21 cellular contexts compared by ENCODE assay signal in the genomic region with DNA sequence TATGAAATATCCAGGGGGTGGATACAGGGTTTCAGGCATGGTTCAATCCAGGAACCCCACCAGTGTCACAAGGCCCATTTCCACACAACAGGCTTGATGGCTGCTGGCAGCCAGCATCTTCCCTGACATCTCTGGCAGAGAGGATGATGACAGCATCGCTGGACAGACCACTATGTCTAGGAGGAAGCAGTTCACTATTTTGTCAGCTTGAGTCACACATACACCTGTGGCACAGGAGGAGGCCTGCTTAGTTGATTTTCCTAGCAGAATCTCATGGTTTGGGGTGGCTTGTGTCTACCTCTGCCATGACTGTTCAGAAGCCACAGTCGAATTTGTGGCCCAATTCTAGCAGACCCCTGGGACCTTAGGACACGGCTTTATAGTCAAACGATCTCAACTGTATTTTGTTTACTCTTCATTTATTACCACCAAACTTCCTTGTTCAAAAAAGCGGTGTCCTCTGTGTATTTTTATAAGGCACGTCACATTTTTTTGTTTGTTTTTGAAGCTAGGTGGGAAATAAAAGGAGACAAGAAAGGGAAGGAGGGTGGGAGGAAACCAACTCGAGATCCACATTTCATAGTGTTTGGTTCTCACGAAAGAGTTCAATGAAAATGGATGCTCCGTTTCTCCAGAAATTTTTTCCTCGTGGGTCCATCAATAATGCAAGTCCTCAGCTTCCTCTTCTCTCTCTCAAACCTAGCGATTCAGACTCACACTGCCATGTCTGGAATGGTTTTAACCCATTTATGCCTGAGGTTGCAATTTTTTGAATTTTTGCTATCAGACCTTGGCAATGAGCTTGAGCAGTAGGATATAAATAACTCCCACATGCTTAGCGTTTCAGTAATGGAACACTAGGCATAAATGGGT.
DNase-seq lines count a peak whose midpoint lies in the region; ATAC-seq, FAIRE-seq and TF ChIP-seq lines count a peak whose summit lies in the region.
"Had no signal": no experiment of that assay in that cellular context is flagged by ENCODE, and none has a peak within 500 bp of the region (broad histone marks: within the 10 kb centered on the region; RNA-seq: fewer than 3 reads in every experiment).

No MANE protein-coding gene starts in this region.

- WGBS in A549 (ENCODE audit: missing lambda C conversion rate) = 37% methylated on average over 12 of the region's 12 CpGs

- no peak overlapping the region for H3K4me3 ChIP-seq in A549
- H3K4me3 ChIP-seq: body of pancreas, left lung had no signal

- peaks cover 12% of the 10 kb centered on the region for H3K4me1 ChIP-seq in A549
- H3K4me1 ChIP-seq: body of pancreas had no signal

- FAIRE-seq in A549 (lab: Jason Lieb, UNC) = no peak
- FAIRE-seq: colon had no signal

- CTCF ChIA-PET in A549 (lab: Yijun Ruan, JAX) = interaction anchor here (0.8 kb wide), 1 partner anchor 665 kb away, joined by 3 read pairs; no protein-coding TSS in a partner anchor
- CTCF ChIA-PET in Calu3 (lab: Charles Lee) = no interaction called here

- no peak for TF ChIP-seq RAD21 in A549 (conservative IDR thresholded peaks at IDR 0.05 in 1 of 2, IDR thresholded peaks at IDR 0.05 in 1 of 2)

- no peak for TF ChIP-seq EP300 in A549 (IDR thresholded peaks at IDR 0.05)

- TF ChIP-seq POLR2A in A549 (IDR thresholded peaks at IDR 0.05; ENCODE audit: low read length) = no peak

- no peaks in the 10 kb centered on the region for H3K9me3 ChIP-seq in A549
- H3K9me3 ChIP-seq: body of pancreas, left lung had no signal

- intact Hi-C loops in Calu3 (cut with micrococcal nuclease; ENCODE audit: unreplicated experiment) = no loop called here

- TF ChIP-seq CTCF in A549 (IDR thresholded peaks at IDR 0.05) = no peak
- no peak for TF ChIP-seq CTCF in Calu3 (IDR thresholded peaks at IDR 0.05; ENCODE audit: unreplicated experiment)

- peak overlapping the region; percentile 27; the same call in 2 of the 3 replicates for H3K4me2 ChIP-seq in A549

- peak in 1 of 2 experiments; percentile 49 for DNase-seq in A549 (ENCODE audit: low read depth in 1 of 2, low spot score in 1 of 2)
- peak; percentile 21 for DNase-seq in Calu3
- peak; percentile 10 for DNase-seq in OCI-M1 (lab: John Stamatoyannopoulos, UW)
- DNase-seq in epithelial cell of prostate (ENCODE audit: low read depth, low spot score) = peak; percentile 12
- no peak for DNase-seq in HT-29 (ENCODE audit: low spot score)
- no peak for DNase-seq in DMS 273 (lab: John Stamatoyannopoulos, UW; ENCODE audit: unreplicated experiment)
- DNase-seq in stimulated activated CD4-positive, alpha-beta T cell treated with anti-CD3 and anti-CD28 coated beads, Interleukin-1b, Interleukin-23, amount 100 ng/mL, for 48 hours = no peak
- DNase-seq: activated CD4-positive, alpha-beta T cell treated with anti-CD3 and anti-CD28 coated beads, Interleukin-2, amount 10 ng/mL, durations not matched to agents 7 days and 5 days; body of pancreas; CD4-positive, alpha-beta memory T cell; Kasumi-1; left lung; NCI-H446; stimulated activated CD4-positive, alpha-beta T cell treated with anti-CD3 and anti-CD28 coated beads, Interleukin-2, amount 100 ng/mL, for 24 hours; stimulated activated naive CD4-positive, alpha-beta T cell treated with Interleukin-2 at 50 U/mL for 16 hours had no signal

- BruUV-seq in Calu3 (replicated peaks; lab: Mats Ljungman, UMichigan) = no TSS peak

- no peak overlapping the region for H3K4me3 Mint-ChIP-seq in Calu3 (ENCODE audit: low read depth, unreplicated experiment)
- H3K4me3 Mint-ChIP-seq: activated CD4-positive, alpha-beta T cell treated with anti-CD3 and anti-CD28 coated beads, Interleukin-2, amount 10 ng/mL, durations not matched to agents 7 days and 5 days; CD4-positive, alpha-beta memory T cell; H9; mesothelial cell of epicardium; nephron had no signal

- POLR2A ChIA-PET in A549 (lab: Yijun Ruan, JAX) = no interaction called here

- no peak overlapping the region for H3K27ac Mint-ChIP-seq in Calu3 (ENCODE audit: unreplicated experiment)
- H3K27ac Mint-ChIP-seq: activated CD4-positive, alpha-beta T cell treated with anti-CD3 and anti-CD28 coated beads, Interleukin-2, amount 10 ng/mL, durations not matched to agents 7 days and 5 days; CD4-positive, alpha-beta memory T cell; H9; mesothelial cell of epicardium; nephron; progenitor cell of endocrine pancreas had no signal

- no peaks in the 10 kb centered on the region for H3K36me3 Mint-ChIP-seq in Calu3 (ENCODE audit: insufficient read depth, unreplicated experiment)
- H3K36me3 Mint-ChIP-seq: CD4-positive, alpha-beta memory T cell; mesothelial cell of epicardium had no signal

- peaks cover 56% of the 10 kb centered on the region for H3K27me3 Mint-ChIP-seq in Calu3 (ENCODE audit: unreplicated experiment)

- H3K4me1 Mint-ChIP-seq in Calu3 (ENCODE audit: low read depth, unreplicated experiment) = peaks cover 7% of the 10 kb centered on the region
- H3K4me1 Mint-ChIP-seq: H9 had no signal

- ATAC-seq in A549 = peak in 1 of 2 experiments; percentile 37; a peak in 2 of 6 replicates
- ATAC-seq in HG02884 (IDR thresholded peaks at IDR 0.05; ENCODE audit: unreplicated experiment) = no peak
- ATAC-seq: body of pancreas, left lung had no signal

- H3K27ac ChIP-seq in A549 (peak overlapping the region in 1 of 2 experiments; percentile 50; a peak in 2 of 6 replicates), epithelial cell of prostate (no peak overlapping the region)
- H3K27ac ChIP-seq: body of pancreas, left lung had no signal

- no peaks in the 10 kb centered on the region for H3K9me3 Mint-ChIP-seq in Calu3 (ENCODE audit: low read depth, unreplicated experiment)
- H3K9me3 Mint-ChIP-seq: H9, mesothelial cell of epicardium, nephron had no signal

TF ChIP-seq in A549, 52 proteins besides CTCF, POLR2A, EP300 and RAD21:
- TF ChIP-seq NR3C1 (IDR thresholded peaks at IDR 0.05) (no peak), MAFK (IDR thresholded peaks at IDR 0.05; ENCODE audit: partially characterized antibody) (peak; percentile 57), RCOR1 (IDR thresholded peaks at IDR 0.05; ENCODE audit: low read depth, low read length) (no peak)
- TF ChIP-seq, protein P1, sequence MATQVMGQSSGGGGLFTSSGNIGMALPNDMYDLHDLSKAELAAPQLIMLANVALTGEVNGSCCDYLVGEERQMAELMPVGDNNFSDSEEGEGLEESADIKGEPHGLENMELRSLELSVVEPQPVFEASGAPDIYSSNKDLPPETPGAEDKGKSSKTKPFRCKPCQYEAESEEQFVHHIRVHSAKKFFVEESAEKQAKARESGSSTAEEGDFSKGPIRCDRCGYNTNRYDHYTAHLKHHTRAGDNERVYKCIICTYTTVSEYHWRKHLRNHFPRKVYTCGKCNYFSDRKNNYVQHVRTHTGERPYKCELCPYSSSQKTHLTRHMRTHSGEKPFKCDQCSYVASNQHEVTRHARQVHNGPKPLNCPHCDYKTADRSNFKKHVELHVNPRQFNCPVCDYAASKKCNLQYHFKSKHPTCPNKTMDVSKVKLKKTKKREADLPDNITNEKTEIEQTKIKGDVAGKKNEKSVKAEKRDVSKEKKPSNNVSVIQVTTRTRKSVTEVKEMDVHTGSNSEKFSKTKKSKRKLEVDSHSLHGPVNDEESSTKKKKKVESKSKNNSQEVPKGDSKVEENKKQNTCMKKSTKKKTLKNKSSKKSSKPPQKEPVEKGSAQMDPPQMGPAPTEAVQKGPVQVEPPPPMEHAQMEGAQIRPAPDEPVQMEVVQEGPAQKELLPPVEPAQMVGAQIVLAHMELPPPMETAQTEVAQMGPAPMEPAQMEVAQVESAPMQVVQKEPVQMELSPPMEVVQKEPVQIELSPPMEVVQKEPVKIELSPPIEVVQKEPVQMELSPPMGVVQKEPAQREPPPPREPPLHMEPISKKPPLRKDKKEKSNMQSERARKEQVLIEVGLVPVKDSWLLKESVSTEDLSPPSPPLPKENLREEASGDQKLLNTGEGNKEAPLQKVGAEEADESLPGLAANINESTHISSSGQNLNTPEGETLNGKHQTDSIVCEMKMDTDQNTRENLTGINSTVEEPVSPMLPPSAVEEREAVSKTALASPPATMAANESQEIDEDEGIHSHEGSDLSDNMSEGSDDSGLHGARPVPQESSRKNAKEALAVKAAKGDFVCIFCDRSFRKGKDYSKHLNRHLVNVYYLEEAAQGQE (IDR thresholded peaks at IDR 0.05) = no peak

Comparison
In these comparisons a context has a peak if more than half of its experiments do, and no peak if none do; other contexts are left out.
1. DNase-seq: peak in Calu3 (single experiment), OCI-M1 (single experiment) and epithelial cell of prostate (single experiment); none in HT-29 (single experiment), DMS 273 (single experiment) and stimulated activated CD4-positive, alpha-beta T cell treated with anti-CD3 and anti-CD28 coated beads, Interleukin-1b, Interleukin-23, amount 100 ng/mL, for 48 hours (single experiment).